ENCODE assay signal across 8 cellular contexts in the genomic region with DNA sequence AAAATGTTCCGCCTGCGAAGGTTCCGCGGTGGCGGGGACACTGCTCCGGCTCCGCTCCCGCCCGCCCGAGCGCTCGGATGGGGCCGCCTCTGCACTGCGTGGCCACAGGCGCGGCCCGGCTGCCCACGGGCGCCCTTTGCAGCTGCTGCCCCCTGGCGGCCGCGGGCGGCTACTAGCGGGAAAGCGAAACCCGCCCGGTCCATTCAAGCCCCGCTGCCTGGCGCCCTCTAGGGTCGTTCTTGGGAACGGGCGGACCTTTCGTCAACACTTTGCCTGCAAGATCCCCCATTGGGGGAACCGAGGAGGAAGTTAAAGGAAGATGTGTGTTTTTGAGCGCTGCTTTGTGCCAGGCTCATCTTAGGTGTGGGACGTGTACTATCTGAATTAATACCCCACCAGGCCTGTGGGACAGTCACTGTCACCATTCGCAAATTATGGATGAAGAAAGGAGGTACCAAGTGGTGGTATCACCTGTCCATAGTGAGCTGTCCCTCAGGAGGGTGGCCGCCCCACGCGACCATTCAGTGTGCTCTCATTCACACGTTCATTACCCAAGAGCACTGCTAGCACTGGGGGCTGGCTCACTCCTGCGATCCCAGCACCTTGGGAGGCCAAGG. TPM values are rescaled to one million over a fixed set of nuclear protein-coding genes. Genes with fewer than 3 reads are reported as not detected.
DNase-seq lines count a peak whose midpoint lies in the region; ATAC-seq and FAIRE-seq lines count a peak whose summit lies in the region.

No MANE protein-coding gene starts in this region.

- H3K36me3 ChIP-seq in mesenchymal stem cell (ENCODE audit: control insufficient read depth in 1 of 2, insufficient read depth in 2 of 2, low read depth in 1 of 2, low read length in 2 of 2): peaks cover 0 to 4% of the 10 kb centered on the region in 2 experiments

- no peak overlapping the region for H3K4me3 ChIP-seq in mesenchymal stem cell (ENCODE audit: insufficient read depth in 1 of 2, low read depth in 1 of 2, low read length in 2 of 2)

- peak overlapping the region; percentile 86 for H4K8ac ChIP-seq in mesenchymal stem cell (ENCODE audit: low read length)

- H3K4ac ChIP-seq in mesenchymal stem cell (ENCODE audit: low read depth in 1 of 2, low read length in 2 of 2): no peak overlapping the region

- no peak overlapping the region for H2BK15ac ChIP-seq in mesenchymal stem cell (ENCODE audit: low read depth, poor library complexity, severe bottlenecking)

- no peak overlapping the region for H3K14ac ChIP-seq in mesenchymal stem cell (ENCODE audit: low read length in 2 of 2)

- no peaks in the 10 kb centered on the region for H3K9me3 ChIP-seq in mesenchymal stem cell (ENCODE audit: control insufficient read depth, low read length)

- no peak overlapping the region for H3K23ac ChIP-seq in mesenchymal stem cell (ENCODE audit: low read length in 2 of 2)

- no peak overlapping the region for H2BK12ac ChIP-seq in mesenchymal stem cell (ENCODE audit: low read length in 2 of 2)

- peak overlapping the region; percentile 35 for H4K91ac ChIP-seq in mesenchymal stem cell (ENCODE audit: low read length)

- no peak overlapping the region for H2BK120ac ChIP-seq in mesenchymal stem cell (ENCODE audit: low read depth, low read length)

- no peak overlapping the region for H2BK5ac ChIP-seq in mesenchymal stem cell (ENCODE audit: low read depth, low read length, poor library complexity, severe bottlenecking)

- H2AFZ ChIP-seq in mesenchymal stem cell (ENCODE audit: low read depth, low read length): no peak overlapping the region

- no peak overlapping the region for H3K27ac ChIP-seq in mesenchymal stem cell (ENCODE audit: low read length, poor library complexity, severe bottlenecking)

- H3K4me2 ChIP-seq in mesenchymal stem cell (ENCODE audit: low read length, poor library complexity, severe bottlenecking): no peak overlapping the region

- FAIRE-seq in HTR-8/SVneo (lab: Jason Lieb, UNC): peak; percentile 57

- peak; percentile 37 for ATAC-seq in GM19324 (IDR thresholded peaks at IDR 0.05; ENCODE audit: low FRiP score, unreplicated experiment)

- H3K9ac ChIP-seq in mesenchymal stem cell (ENCODE audit: low read length): no peak overlapping the region

- DNase-seq in Ammon's horn (ENCODE audit: low spot score) (peak; percentile 76), HTR-8/SVneo (ENCODE audit: insufficient read length, low spot score) (peak; percentile 85), NOMO-1 treated with dmso at 0.1 percent for 144 hours (lab: John Stamatoyannopoulos, UW; ENCODE audit: unreplicated experiment) (peak; percentile 81), ecto neural progenitor cell (ENCODE audit: low spot score) (peak; percentile 95), mesenchymal stem cell (peak; percentile 78)
- peak; percentile 85 to 93 for DNase-seq in activated CD8-positive, alpha-beta memory T cell treated with anti-CD3 and anti-CD28 coated beads for 1 hour (ENCODE audit: extremely low read depth in 1 of 2, low read depth in 1 of 2)
- peak; percentile 90 for DNase-seq in stimulated activated CD8-positive, alpha-beta memory T cell treated with anti-CD3 and anti-CD28 coated beads, Interleukin-2, amount 100 ng/mL, for 1 hour (ENCODE audit: low read depth in 2 of 2)

- H3K79me1 ChIP-seq in mesenchymal stem cell (replicated peaks; ENCODE audit: low read length, poor library complexity, severe bottlenecking): no peaks in the 10 kb centered on the region

- H3K18ac ChIP-seq in mesenchymal stem cell (ENCODE audit: low read depth in 1 of 2, low read length in 2 of 2): no peak overlapping the region

- peaks cover 13% of the 10 kb centered on the region for H3K4me1 ChIP-seq in mesenchymal stem cell (ENCODE audit: control insufficient read depth, insufficient read depth, low read depth, low read length)

- no peak overlapping the region for H2AK5ac ChIP-seq in mesenchymal stem cell (ENCODE audit: low read length, severe bottlenecking)

- WGBS in mesenchymal stem cell: 6% methylated on average over 42 of the region's 42 CpGs

- H3K27me3 ChIP-seq in mesenchymal stem cell (ENCODE audit: control insufficient read depth in 1 of 2, insufficient read depth in 1 of 2, low read length in 2 of 2): peaks cover 0 to 31% of the 10 kb centered on the region in 2 experiments

RNA-seq across cellular contexts. Expression of gene GPR132, which starts 19.4 kb away (rescaled TPM):
- 0.03 TPM for polyA plus RNA-seq in mesenchymal stem cell (2013, experiment 1 of 2)
- polyA plus RNA-seq in mesenchymal stem cell (2013, experiment 2 of 2): 0.01 TPM

RNA-seq across cellular contexts. Expression of gene CDCA4, which starts 24.9 kb away (rescaled TPM):
- polyA plus RNA-seq in mesenchymal stem cell (2013, experiment 1 of 2): 8.8 TPM
- polyA plus RNA-seq in mesenchymal stem cell (2013, experiment 2 of 2): 8.9 TPM
